Comparison of ENCODE assay signal across 12 cellular contexts in genomic region chr12:46222642-46223041, GRCh38. TPM values are rescaled to one million over a fixed set of nuclear protein-coding genes. Genes with fewer than 3 reads are reported as not detected.
DNase-seq lines count a peak whose midpoint lies in the region; ATAC-seq and TF ChIP-seq lines count a peak whose summit lies in the region.
"Had no signal": no experiment of that assay in that cellular context is flagged by ENCODE, and none has a peak within 500 bp of the region (broad histone marks: within the 10 kb centered on the region; RNA-seq: fewer than 3 reads in every experiment).

No MANE protein-coding gene starts in this region.

- no peaks in the 10 kb centered on the region for H3K27me3 Mint-ChIP-seq in CD8-positive, alpha-beta T cell (ENCODE audit: low read depth)
- H3K27me3 Mint-ChIP-seq in IgD-negative memory B cell, result no peaks in the 10 kb centered on the region
- H3K27me3 Mint-ChIP-seq in activated CD8-positive, alpha-beta T cell treated with anti-CD3 and anti-CD28 coated beads, Interleukin-2, amount 10 ng/mL, durations not matched to agents 7 days and 5 days (ENCODE audit: low read depth), result no peaks in the 10 kb centered on the region
- no peaks in the 10 kb centered on the region for H3K27me3 Mint-ChIP-seq in naive thymus-derived CD8-positive, alpha-beta T cell

- no peak overlapping the region for H3K4me3 ChIP-seq in CD8-positive, alpha-beta T cell (ENCODE audit: low read depth, low read length)
- H3K4me3 ChIP-seq: breast epithelium, GM23338 had no signal

- H3K27ac ChIP-seq in CD8-positive, alpha-beta T cell (ENCODE audit: low read depth, low read length), result no peak overlapping the region

- H3K27me3 ChIP-seq in CD8-positive, alpha-beta T cell (ENCODE audit: insufficient read depth, low read length), result no peaks in the 10 kb centered on the region
- H3K27me3 ChIP-seq: breast epithelium had no signal

- peak overlapping the region; percentile 98 for H3K27ac Mint-ChIP-seq in CD8-positive, alpha-beta T cell
- H3K27ac Mint-ChIP-seq in IgD-negative memory B cell, result peak overlapping the region; percentile 84 to 91 (median 86)
- peak overlapping the region; percentile 84 for H3K27ac Mint-ChIP-seq in activated CD8-positive, alpha-beta T cell treated with anti-CD3 and anti-CD28 coated beads, Interleukin-2, amount 10 ng/mL, durations not matched to agents 7 days and 5 days
- peak overlapping the region; percentile 96 to 100 (median 98) for H3K27ac Mint-ChIP-seq in naive thymus-derived CD8-positive, alpha-beta T cell

- no peaks in the 10 kb centered on the region for H3K9me3 ChIP-seq in CD8-positive, alpha-beta T cell (ENCODE audit: low read length)
- H3K9me3 ChIP-seq: breast epithelium had no signal

- DNase-seq in CD8-positive, alpha-beta T cell, result no peak
- no peak for DNase-seq in activated CD8-positive, alpha-beta T cell treated with anti-CD3 and anti-CD28 coated beads, Interleukin-2, amount 10 ng/mL, durations not matched to agents 7 days and 5 days
- no peak for DNase-seq in naive thymus-derived CD8-positive, alpha-beta T cell
- no peak for DNase-seq in left colon
- DNase-seq in kidney tubule cell (ENCODE audit: low spot score), result no peak
- no peak for DNase-seq in NCI-H748 (lab: John Stamatoyannopoulos, UW; ENCODE audit: unreplicated experiment)
- DNase-seq: activated effector memory CD4-positive, alpha-beta T cell treated with Interleukin-2 at 50 U/mL for 16 hours; C1 segment of cervical spinal cord; stimulated activated CD4-positive, alpha-beta T cell treated with anti-CD3 and anti-CD28 coated beads, Interleukin-1b, Interleukin-23, amount 100 ng/mL, for 48 hours had no signal

- TF ChIP-seq CTCF in CD8-positive, alpha-beta T cell (IDR thresholded peaks at IDR 0.05), result no peak

- CTCF ChIA-PET in CD8-positive, alpha-beta T cell (lab: Charles Lee), result interaction anchor here (1.0 kb wide), 1 partner anchor 41 kb away, joined by 3 read pairs; no protein-coding TSS in a partner anchor
- CTCF ChIA-PET in activated CD8-positive, alpha-beta T cell treated with anti-CD3 and anti-CD28 coated beads, Interleukin-2, amount 10 ng/mL, durations not matched to agents 7 days and 5 days (lab: Charles Lee), result interaction anchor here (1.2 to 1.6 kb wide), 2 partner anchors 15 to 98 kb away, joined by 3 to 4 read pairs; no protein-coding TSS in a partner anchor

- no peaks in the 10 kb centered on the region for H3K9me3 Mint-ChIP-seq in CD8-positive, alpha-beta T cell
- H3K9me3 Mint-ChIP-seq in IgD-negative memory B cell, result no peaks in the 10 kb centered on the region
- H3K9me3 Mint-ChIP-seq in activated CD8-positive, alpha-beta T cell treated with anti-CD3 and anti-CD28 coated beads, Interleukin-2, amount 10 ng/mL, durations not matched to agents 7 days and 5 days (ENCODE audit: insufficient read depth), result no peaks in the 10 kb centered on the region
- H3K9me3 Mint-ChIP-seq in naive thymus-derived CD8-positive, alpha-beta T cell, result no peaks in the 10 kb centered on the region
- H3K9me3 Mint-ChIP-seq: GM23338 had no signal

- H3K4me1 Mint-ChIP-seq in CD8-positive, alpha-beta T cell (ENCODE audit: low read depth), result peaks cover 95% of the 10 kb centered on the region
- H3K4me1 Mint-ChIP-seq in IgD-negative memory B cell, result peaks cover 61 to 72% (median 63%) of the 10 kb centered on the region in 3 donors
- H3K4me1 Mint-ChIP-seq in activated CD8-positive, alpha-beta T cell treated with anti-CD3 and anti-CD28 coated beads, Interleukin-2, amount 10 ng/mL, durations not matched to agents 7 days and 5 days (ENCODE audit: low read depth), result peaks cover 86% of the 10 kb centered on the region
- H3K4me1 Mint-ChIP-seq in naive thymus-derived CD8-positive, alpha-beta T cell, result peaks cover 35 to 95% (median 90%) of the 10 kb centered on the region in 4 donors

- peak overlapping the region; percentile 55 for H3K4me3 Mint-ChIP-seq in CD8-positive, alpha-beta T cell
- H3K4me3 Mint-ChIP-seq in IgD-negative memory B cell, result no peak overlapping the region
- no peak overlapping the region for H3K4me3 Mint-ChIP-seq in activated CD8-positive, alpha-beta T cell treated with anti-CD3 and anti-CD28 coated beads, Interleukin-2, amount 10 ng/mL, durations not matched to agents 7 days and 5 days
- H3K4me3 Mint-ChIP-seq in naive thymus-derived CD8-positive, alpha-beta T cell, result peak overlapping the region in 9 of 10 donors; percentile 32 to 83 (median 80)
- H3K4me3 Mint-ChIP-seq: GM23338 had no signal

- peaks cover 7% of the 10 kb centered on the region for H3K36me3 ChIP-seq in CD8-positive, alpha-beta T cell (ENCODE audit: insufficient read depth, low read length)
- H3K36me3 ChIP-seq: breast epithelium had no signal

- H3K4me1 ChIP-seq in CD8-positive, alpha-beta T cell (ENCODE audit: insufficient read depth, low read length), result peaks cover 81% of the 10 kb centered on the region

- no peak for ATAC-seq in CD8-positive, alpha-beta T cell
- no peak for ATAC-seq in activated CD8-positive, alpha-beta T cell treated with anti-CD3 and anti-CD28 coated beads, Interleukin-2, amount 10 ng/mL, durations not matched to agents 7 days and 5 days
- ATAC-seq in naive thymus-derived CD8-positive, alpha-beta T cell, result no peak
- no peak for ATAC-seq in left colon
- ATAC-seq: GM23338 had no signal

- POLR2A ChIA-PET in CD8-positive, alpha-beta T cell (lab: Charles Lee), result interaction anchor here (0.8 to 11.6 kb wide), 6 partner anchors 18 to 149 kb away, joined by 3 to 232 read pairs (median 3); partner anchors contain the start of gene SLC38A1
- POLR2A ChIA-PET in activated CD8-positive, alpha-beta T cell treated with anti-CD3 and anti-CD28 coated beads, Interleukin-2, amount 10 ng/mL, durations not matched to agents 7 days and 5 days (lab: Charles Lee), result interaction anchor here (1.3 to 15.1 kb wide), 3 partner anchors 39 to 47 kb away, joined by 3 to 345 read pairs (median 9); partner anchors contain the start of gene SLC38A1
- POLR2A ChIA-PET in naive thymus-derived CD8-positive, alpha-beta T cell (lab: Charles Lee), result interaction anchor here (1.5 to 3.5 kb wide), 4 partner anchors 11 to 47 kb away, joined by 3 to 17 read pairs (median 6); partner anchors contain the start of gene SLC38A1

- intact Hi-C loops in CD8-positive, alpha-beta T cell (cut with DNase I, micrococcal nuclease), result loop anchor here in 1 of 2 experiments (2.0 kb wide), 1 partner anchor 22 kb away; no protein-coding TSS in a partner anchor
- intact Hi-C loops in left colon (cut with DNase I, micrococcal nuclease), result loop anchor here in 1 of 2 donors (5.0 kb wide), 1 partner anchor 45 kb away; the partner anchor contains the start of gene SLC38A1

- peaks cover 92% of the 10 kb centered on the region for H3K36me3 Mint-ChIP-seq in CD8-positive, alpha-beta T cell
- H3K36me3 Mint-ChIP-seq in IgD-negative memory B cell, result peaks cover 4% of the 10 kb centered on the region
- peaks cover 91% of the 10 kb centered on the region for H3K36me3 Mint-ChIP-seq in activated CD8-positive, alpha-beta T cell treated with anti-CD3 and anti-CD28 coated beads, Interleukin-2, amount 10 ng/mL, durations not matched to agents 7 days and 5 days (ENCODE audit: low read depth)
- H3K36me3 Mint-ChIP-seq in naive thymus-derived CD8-positive, alpha-beta T cell, result peaks cover 13 to 69% (median 59%) of the 10 kb centered on the region in 3 donors

RNA-seq across cellular contexts. Expression of gene SLC38A1, which starts 46.2 kb away (rescaled TPM):
- total RNA-seq in CD8-positive, alpha-beta T cell, result 100 to 1,000 TPM; 440 to 464 TPM
- polyA plus RNA-seq in IgD-negative memory B cell, result 134 TPM
- total RNA-seq in activated CD8-positive, alpha-beta T cell treated with anti-CD3 and anti-CD28 coated beads, Interleukin-2, amount 10 ng/mL, durations not matched to agents 7 days and 5 days, result 100 to 1,000 TPM; 162 to 168 TPM
- total RNA-seq in naive thymus-derived CD8-positive, alpha-beta T cell, result 100 to 1,000 TPM; 323 to 343 TPM
- 100 to 1,000 TPM; 255 to 308 (median 264) TPM for polyA plus RNA-seq in naive thymus-derived CD8-positive, alpha-beta T cell
- 100 to 1,000 TPM; 126 to 149 TPM for total RNA-seq in left colon

Comparison
In these comparisons a context has a peak if more than half of its experiments do, and no peak if none do; other contexts are left out.
1. H3K4me3 Mint-ChIP-seq: peak in CD8-positive, alpha-beta T cell (single experiment) and naive thymus-derived CD8-positive, alpha-beta T cell (9 of 10); none in IgD-negative memory B cell (0 of 4) and activated CD8-positive, alpha-beta T cell treated with anti-CD3 and anti-CD28 coated beads, Interleukin-2, amount 10 ng/mL, durations not matched to agents 7 days and 5 days (single experiment).
2. Peak in every context shown above with its lines, with median percentiles within 50 percentile points of each other: H3K27ac Mint-ChIP-seq.